In genomic region chr9:100428871-100429654, GRCh38 we compare ENCODE assay signal across 8 cellular contexts. TPM values are rescaled to one million over a fixed set of nuclear protein-coding genes. Genes with fewer than 3 reads are reported as not detected.
DNase-seq lines count a peak whose midpoint lies in the region; ATAC-seq and TF ChIP-seq lines count a peak whose summit lies in the region.

No MANE protein-coding gene starts in this region.

- no peaks in the 10 kb centered on the region for H3K36me3 ChIP-seq in esophagus squamous epithelium
- peaks cover 11% of the 10 kb centered on the region for H3K36me3 ChIP-seq in neuron (ENCODE audit: insufficient read depth, low read length)

- H3K4me1 ChIP-seq in esophagus squamous epithelium (peaks cover 14 to 40% (median 24%) of the 10 kb centered on the region in 3 donors), neuron (ENCODE audit: insufficient read depth, low read length) (peaks cover 19% of the 10 kb centered on the region)

- ATAC-seq in GM18870 (IDR thresholded peaks at IDR 0.05; ENCODE audit: unreplicated experiment), result no peak

- H3K27me3 ChIP-seq in esophagus squamous epithelium (no peaks in the 10 kb centered on the region), neuron (ENCODE audit: insufficient read depth, low read length) (no peaks in the 10 kb centered on the region)

- DNase-seq in COLO829 (ENCODE audit: low spot score), result peak; percentile 99
- DNase-seq in RKO (ENCODE audit: low spot score), result peak; percentile 100
- no peak for DNase-seq in esophagus squamous epithelium (lab: John Stamatoyannopoulos, UW)
- no peak for DNase-seq in activated T-cell treated with anti-CD3 and anti-CD28 coated beads, Interleukin-2, amount 50 U/mL, for 1 hour
- no peak for DNase-seq in central memory CD4-positive, alpha-beta T cell
- no peak for DNase-seq in mesenteric fat pad (ENCODE audit: low spot score)

- H2AFZ ChIP-seq in neuron (ENCODE audit: low read depth, low read length), result no peak overlapping the region

- intact Hi-C loops in esophagus squamous epithelium (cut with DNase I), result no loop called here

- no peak for TF ChIP-seq POLR2A in esophagus squamous epithelium (IDR thresholded peaks at IDR 0.05)

- no peak for TF ChIP-seq CTCF in esophagus squamous epithelium (IDR thresholded peaks at IDR 0.05)

- H3K4me3 ChIP-seq in esophagus squamous epithelium (no peak overlapping the region), neuron (ENCODE audit: low read length) (peak overlapping the region; percentile 90)

- H3K9me3 ChIP-seq in esophagus squamous epithelium (no peaks in the 10 kb centered on the region), neuron (ENCODE audit: low read length) (no peaks in the 10 kb centered on the region)

- 45 to 46% methylated on average over 9 of the region's 9 CpGs for WGBS in esophagus squamous epithelium, 2 donors

- H3K27ac ChIP-seq in esophagus squamous epithelium, result peak overlapping the region; percentile 4 to 96 (median 87)

RNA-seq across cellular contexts. Expression of gene MSANTD3, which starts 2.1 kb away (rescaled TPM):
- 10 to 100 TPM; 14.9 to 24.2 (median 18.1) TPM for total RNA-seq in esophagus squamous epithelium
- 22.7 TPM for total RNA-seq in mesenteric fat pad

RNA-seq across cellular contexts. Expression of gene TMEFF1, which starts 43.9 kb away (rescaled TPM):
- total RNA-seq in esophagus squamous epithelium (under 1 TPM in 1 of 4 donors, not detected in 3; 0.57 TPM), mesenteric fat pad (0.42 TPM)

Comparison
In these comparisons a context has a peak if more than half of its experiments do, and no peak if none do; other contexts are left out.
1. DNase-seq: peak in COLO829 (single experiment) and RKO (single experiment); none in esophagus squamous epithelium (single experiment), activated T-cell treated with anti-CD3 and anti-CD28 coated beads, Interleukin-2, amount 50 U/mL, for 1 hour (single experiment), central memory CD4-positive, alpha-beta T cell (single experiment) and mesenteric fat pad (single experiment).